1 cellular context compared by ENCODE assay signal in the genomic region with DNA sequence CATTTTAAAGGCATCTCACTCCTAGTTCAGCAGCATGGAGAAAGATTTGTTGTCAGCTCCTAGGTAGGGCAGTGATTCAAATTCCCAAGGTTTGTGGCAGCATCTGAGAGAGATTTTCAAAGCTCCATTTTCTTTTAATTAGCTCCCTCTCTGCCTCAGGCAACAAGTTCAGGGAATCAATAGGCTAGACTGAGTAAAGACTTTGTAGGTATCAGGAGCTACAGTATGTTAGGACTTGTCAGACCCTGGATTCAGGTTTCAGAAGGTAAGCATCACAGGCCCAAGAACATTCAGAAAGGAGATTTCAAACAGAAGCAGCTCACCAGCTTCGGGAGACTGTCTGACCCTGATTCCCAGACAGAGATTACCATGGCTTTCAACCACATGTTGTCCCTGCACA.
TF ChIP-seq lines count a peak whose summit lies in the region.

No MANE protein-coding gene starts in this region.

TF ChIP-seq in GM23338, 12 proteins besides CTCF, POLR2A, EP300 and RAD21 (continued from another document):
- TF ChIP-seq, protein P1, sequence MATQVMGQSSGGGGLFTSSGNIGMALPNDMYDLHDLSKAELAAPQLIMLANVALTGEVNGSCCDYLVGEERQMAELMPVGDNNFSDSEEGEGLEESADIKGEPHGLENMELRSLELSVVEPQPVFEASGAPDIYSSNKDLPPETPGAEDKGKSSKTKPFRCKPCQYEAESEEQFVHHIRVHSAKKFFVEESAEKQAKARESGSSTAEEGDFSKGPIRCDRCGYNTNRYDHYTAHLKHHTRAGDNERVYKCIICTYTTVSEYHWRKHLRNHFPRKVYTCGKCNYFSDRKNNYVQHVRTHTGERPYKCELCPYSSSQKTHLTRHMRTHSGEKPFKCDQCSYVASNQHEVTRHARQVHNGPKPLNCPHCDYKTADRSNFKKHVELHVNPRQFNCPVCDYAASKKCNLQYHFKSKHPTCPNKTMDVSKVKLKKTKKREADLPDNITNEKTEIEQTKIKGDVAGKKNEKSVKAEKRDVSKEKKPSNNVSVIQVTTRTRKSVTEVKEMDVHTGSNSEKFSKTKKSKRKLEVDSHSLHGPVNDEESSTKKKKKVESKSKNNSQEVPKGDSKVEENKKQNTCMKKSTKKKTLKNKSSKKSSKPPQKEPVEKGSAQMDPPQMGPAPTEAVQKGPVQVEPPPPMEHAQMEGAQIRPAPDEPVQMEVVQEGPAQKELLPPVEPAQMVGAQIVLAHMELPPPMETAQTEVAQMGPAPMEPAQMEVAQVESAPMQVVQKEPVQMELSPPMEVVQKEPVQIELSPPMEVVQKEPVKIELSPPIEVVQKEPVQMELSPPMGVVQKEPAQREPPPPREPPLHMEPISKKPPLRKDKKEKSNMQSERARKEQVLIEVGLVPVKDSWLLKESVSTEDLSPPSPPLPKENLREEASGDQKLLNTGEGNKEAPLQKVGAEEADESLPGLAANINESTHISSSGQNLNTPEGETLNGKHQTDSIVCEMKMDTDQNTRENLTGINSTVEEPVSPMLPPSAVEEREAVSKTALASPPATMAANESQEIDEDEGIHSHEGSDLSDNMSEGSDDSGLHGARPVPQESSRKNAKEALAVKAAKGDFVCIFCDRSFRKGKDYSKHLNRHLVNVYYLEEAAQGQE (IDR thresholded peaks at IDR 0.05; ENCODE audit: unreplicated experiment): no peak
- TF ChIP-seq EZH2phosphoT487 (IDR thresholded peaks at IDR 0.05; ENCODE audit: unreplicated experiment) (no peak), JUNB (IDR thresholded peaks at IDR 0.05; ENCODE audit: unreplicated experiment) (no peak), CREB1 (CRISPR knock-in tag; IDR thresholded peaks at IDR 0.05; ENCODE audit: low read depth) (no peak), STAT1 (IDR thresholded peaks at IDR 0.05; ENCODE audit: unreplicated experiment) (no peak), NANOG (IDR thresholded peaks at IDR 0.05; ENCODE audit: borderline replicate concordance) (no peak), EZH2 (IDR thresholded peaks at IDR 0.05; ENCODE audit: low read depth, unreplicated experiment) (no peak), ZNF114 (CRISPR knock-in tag; IDR thresholded peaks at IDR 0.05) (no peak)
- TF ChIP-seq, protein P2, sequence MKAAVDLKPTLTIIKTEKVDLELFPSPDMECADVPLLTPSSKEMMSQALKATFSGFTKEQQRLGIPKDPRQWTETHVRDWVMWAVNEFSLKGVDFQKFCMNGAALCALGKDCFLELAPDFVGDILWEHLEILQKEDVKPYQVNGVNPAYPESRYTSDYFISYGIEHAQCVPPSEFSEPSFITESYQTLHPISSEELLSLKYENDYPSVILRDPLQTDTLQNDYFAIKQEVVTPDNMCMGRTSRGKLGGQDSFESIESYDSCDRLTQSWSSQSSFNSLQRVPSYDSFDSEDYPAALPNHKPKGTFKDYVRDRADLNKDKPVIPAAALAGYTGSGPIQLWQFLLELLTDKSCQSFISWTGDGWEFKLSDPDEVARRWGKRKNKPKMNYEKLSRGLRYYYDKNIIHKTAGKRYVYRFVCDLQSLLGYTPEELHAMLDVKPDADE (IDR thresholded peaks at IDR 0.05): no peak
